Comparison of ENCODE assay signal across 6 cellular contexts in the genomic region with DNA sequence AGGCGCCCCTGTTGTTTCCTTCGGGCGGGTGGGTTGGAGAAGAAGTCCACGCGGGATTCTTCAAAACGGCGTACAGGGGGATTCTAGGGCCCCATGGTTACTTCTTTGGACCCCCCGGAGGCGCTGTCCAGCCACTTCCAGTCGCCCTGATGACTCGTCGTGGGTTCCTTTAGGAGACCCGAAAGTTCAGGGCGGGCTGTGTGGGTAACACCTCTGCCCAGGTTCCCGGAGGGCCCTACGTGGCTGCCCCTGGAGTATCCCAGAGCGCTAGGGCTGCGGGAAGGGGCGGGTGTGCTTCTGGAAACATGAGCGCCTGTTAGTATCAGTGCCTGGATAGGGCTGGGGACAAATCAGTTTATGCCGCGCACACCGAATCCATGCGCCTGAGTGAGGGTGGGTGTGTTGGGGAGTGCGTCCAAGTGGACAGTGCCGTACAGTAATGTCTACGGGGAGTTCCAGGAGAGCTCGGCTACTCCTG. TPM values are rescaled to one million over a fixed set of nuclear protein-coding genes. Genes with fewer than 3 reads are reported as not detected.
DNase-seq lines count a peak whose midpoint lies in the region; ATAC-seq lines count a peak whose summit lies in the region.

No MANE protein-coding gene starts in this region.

- DNase-seq in stimulated activated CD4-positive, alpha-beta T cell treated with anti-CD3 and anti-CD28 coated beads, Interleukin-15, amount 100 ng/mL, for 24 hours: peak; percentile 69
- no peak for DNase-seq in stimulated activated CD4-positive, alpha-beta T cell treated with anti-CD3 and anti-CD28 coated beads, Interleukin-12 subunit alpha, Interleukin-12 subunit beta, amount 100 ng/mL, for 4 hours
- peak; percentile 61 for DNase-seq in activated naive CD4-positive, alpha-beta T cell treated with anti-CD3 and anti-CD28 coated beads, Interleukin-2, amount 10 ng/mL, durations not matched to agents 7 days and 5 days
- DNase-seq in memory B cell (ENCODE audit: low spot score in 2 of 2): peak in 1 of 2 donors; percentile 54
- no peak for DNase-seq in KG1 (lab: John Stamatoyannopoulos, UW)

- peaks cover 56% of the 10 kb centered on the region for H3K27me3 Mint-ChIP-seq in activated naive CD4-positive, alpha-beta T cell treated with anti-CD3 and anti-CD28 coated beads, Interleukin-2, amount 10 ng/mL, durations not matched to agents 7 days and 5 days
- H3K27me3 Mint-ChIP-seq in memory B cell: peaks cover 14% of the 10 kb centered on the region

- ATAC-seq in memory B cell (ENCODE audit: low read depth) (no peak), esophagus mucosa (no peak)

- peak overlapping the region; percentile 76 for H3K4me3 Mint-ChIP-seq in activated naive CD4-positive, alpha-beta T cell treated with anti-CD3 and anti-CD28 coated beads, Interleukin-2, amount 10 ng/mL, durations not matched to agents 7 days and 5 days
- H3K4me3 Mint-ChIP-seq in memory B cell: peak overlapping the region; percentile 80

- CTCF ChIA-PET in activated naive CD4-positive, alpha-beta T cell treated with anti-CD3 and anti-CD28 coated beads, Interleukin-2, amount 10 ng/mL, durations not matched to agents 7 days and 5 days (lab: Charles Lee): interaction anchor here (0.6 to 7.5 kb wide), 27 partner anchors 11 to 364 kb away, joined by 3 to 147 read pairs (median 4); partner anchors contain the start of gene TSR1

- peak overlapping the region; percentile 83 for H3K27ac Mint-ChIP-seq in activated naive CD4-positive, alpha-beta T cell treated with anti-CD3 and anti-CD28 coated beads, Interleukin-2, amount 10 ng/mL, durations not matched to agents 7 days and 5 days
- H3K27ac Mint-ChIP-seq in memory B cell: no peak overlapping the region

- peaks cover 7% of the 10 kb centered on the region for H3K36me3 Mint-ChIP-seq in activated naive CD4-positive, alpha-beta T cell treated with anti-CD3 and anti-CD28 coated beads, Interleukin-2, amount 10 ng/mL, durations not matched to agents 7 days and 5 days
- H3K36me3 Mint-ChIP-seq in memory B cell: no peaks in the 10 kb centered on the region

- no peaks in the 10 kb centered on the region for H3K9me3 Mint-ChIP-seq in activated naive CD4-positive, alpha-beta T cell treated with anti-CD3 and anti-CD28 coated beads, Interleukin-2, amount 10 ng/mL, durations not matched to agents 7 days and 5 days
- no peaks in the 10 kb centered on the region for H3K9me3 Mint-ChIP-seq in memory B cell

- peaks cover 29% of the 10 kb centered on the region for H3K4me1 Mint-ChIP-seq in activated naive CD4-positive, alpha-beta T cell treated with anti-CD3 and anti-CD28 coated beads, Interleukin-2, amount 10 ng/mL, durations not matched to agents 7 days and 5 days
- peaks cover 19% of the 10 kb centered on the region for H3K4me1 Mint-ChIP-seq in memory B cell

RNA-seq across cellular contexts. Expression of gene HIC1, which starts 0.6 kb away (rescaled TPM):
- total RNA-seq in esophagus mucosa: 2.3 TPM

RNA-seq across cellular contexts. Expression of gene OVCA2, which starts 12.5 kb away (rescaled TPM):
- 32.3 TPM for total RNA-seq in esophagus mucosa

RNA-seq across cellular contexts. Expression of gene DPH1, which starts 24.3 kb away (rescaled TPM):
- 29.1 TPM for total RNA-seq in esophagus mucosa

RNA-seq across cellular contexts. Expression of gene RTN4RL1, which starts 29.2 kb away (rescaled TPM):
- 1.2 TPM for total RNA-seq in esophagus mucosa

Comparison
In these comparisons a context has a peak if more than half of its experiments do, and no peak if none do; other contexts are left out.
1. DNase-seq: peak in stimulated activated CD4-positive, alpha-beta T cell treated with anti-CD3 and anti-CD28 coated beads, Interleukin-15, amount 100 ng/mL, for 24 hours (single experiment) and activated naive CD4-positive, alpha-beta T cell treated with anti-CD3 and anti-CD28 coated beads, Interleukin-2, amount 10 ng/mL, durations not matched to agents 7 days and 5 days (single experiment); none in stimulated activated CD4-positive, alpha-beta T cell treated with anti-CD3 and anti-CD28 coated beads, Interleukin-12 subunit alpha, Interleukin-12 subunit beta, amount 100 ng/mL, for 4 hours (single experiment) and KG1 (single experiment).